ENCODE assay signal across 28 cellular contexts in genomic region chr3:52435246-52436101, GRCh38. TPM values are rescaled to one million over a fixed set of nuclear protein-coding genes. Genes with fewer than 3 reads are reported as not detected.
DNase-seq lines count a peak whose midpoint lies in the region; ATAC-seq and TF ChIP-seq lines count a peak whose summit lies in the region.
"Had no signal": no experiment of that assay in that cellular context is flagged by ENCODE, and none has a peak within 500 bp of the region (broad histone marks: within the 10 kb centered on the region; RNA-seq: fewer than 3 reads in every experiment).

No MANE protein-coding gene starts in this region.

- H3K9me3 ChIP-seq in left ventricle myocardium inferior (replicated peaks) (no peaks in the 10 kb centered on the region), right atrium auricular region (no peaks in the 10 kb centered on the region), OCI-LY7 (ENCODE audit: low read length) (no peaks in the 10 kb centered on the region), upper lobe of left lung (no peaks in the 10 kb centered on the region)
- H3K9me3 ChIP-seq: adrenal gland, esophagus muscularis mucosa, SJSA1, testis had no signal

- no TSS peak for BruUV-seq in OCI-LY7 (replicated peaks; lab: Mats Ljungman, UMichigan)

- no peaks in the 10 kb centered on the region for H4K20me1 ChIP-seq in OCI-LY7 (ENCODE audit: insufficient read depth, low read length)

- no peak for DNase-seq in left ventricle myocardium inferior
- DNase-seq in right atrium auricular region (ENCODE audit: low spot score): no peak
- peak; percentile 57 for DNase-seq in OCI-LY7 (ENCODE audit: low spot score)
- peak; percentile 71 for DNase-seq in mesenteric fat pad (ENCODE audit: low spot score)
- DNase-seq in upper lobe of left lung: peak in 1 of 2 donors; percentile 67
- DNase-seq in MV-4-11 (lab: John Stamatoyannopoulos, UW): no peak
- DNase-seq in NCI-H2107 treated with DMSO at 0.1 percent for 48 hours (lab: John Stamatoyannopoulos, UW; ENCODE audit: unreplicated experiment): no peak
- DNase-seq: activated CD4-positive, alpha-beta T cell treated with anti-CD3 and anti-CD28 coated beads for 4 hours; activated CD8-positive, alpha-beta memory T cell treated with anti-CD3 and anti-CD28 coated beads for 24 hours; activated naive CD4-positive, alpha-beta T cell treated with Interleukin-2 at 50 U/mL for 16 hours; activated T-cell treated with anti-CD3 and anti-CD28 coated beads, Interleukin-2, amount 50 U/mL, for 24 hours; brain microvascular endothelial cell; CD8-positive, alpha-beta memory T cell; DMS153; NCI-H146; NCI-H2171; NCI-H524; stimulated activated CD4-positive, alpha-beta T cell treated with anti-CD3 and anti-CD28 coated beads, Interleukin-4, amount 100 ng/mL, for 1 hour; stimulated activated naive B cell treated with anti-CD40 and anti-IgM and Interleukin-4, amounts not matched to agents 10 μg/mL and 1 μg/mL and 100 μg/mL, for 72 hours; testis had no signal

- CTCF ChIA-PET in OCI-LY7 (lab: Charles Lee; ENCODE audit: unreplicated experiment): no interaction called here

- no peak overlapping the region for H3K4me3 ChIP-seq in left ventricle myocardium inferior
- H3K4me3 ChIP-seq in right atrium auricular region: no peak overlapping the region
- H3K4me3 ChIP-seq in OCI-LY7 (ENCODE audit: low read depth, low read length, poor library complexity, severe bottlenecking): no peak overlapping the region
- no peak overlapping the region for H3K4me3 ChIP-seq in upper lobe of left lung
- H3K4me3 ChIP-seq: adrenal gland, esophagus muscularis mucosa, SJSA1, testis had no signal

- H3K79me2 ChIP-seq in OCI-LY7 (ENCODE audit: insufficient read depth, low read depth, low read length): no peaks in the 10 kb centered on the region

- peak overlapping the region; percentile 34; the same call in 1 of the 2 replicates for H2AFZ ChIP-seq in OCI-LY7 (ENCODE audit: low read length)

- no peak for TF ChIP-seq POLR2A in upper lobe of left lung (IDR thresholded peaks at IDR 0.05)

- H3K27me3 ChIP-seq in left ventricle myocardium inferior (ENCODE audit: low read depth) (no peaks in the 10 kb centered on the region), right atrium auricular region (no peaks in the 10 kb centered on the region), upper lobe of left lung (no peaks in the 10 kb centered on the region)
- H3K27me3 ChIP-seq: adrenal gland, brain microvascular endothelial cell, esophagus muscularis mucosa, SJSA1, testis had no signal

- intact Hi-C loops in left ventricle myocardium inferior (cut with micrococcal nuclease): no loop called here
- intact Hi-C loops in OCI-LY7 (cut with micrococcal nuclease; ENCODE audit: unreplicated experiment): no loop called here

- 88 to 89% methylated on average over 23 to 31 of the region's 32 CpGs for WGBS in upper lobe of left lung, 2 donors

- TF ChIP-seq CTCF in left ventricle myocardium inferior (IDR thresholded peaks at IDR 0.05; ENCODE audit: borderline replicate concordance): no peak
- TF ChIP-seq CTCF in right atrium auricular region (IDR thresholded peaks at IDR 0.05): no peak
- no peak for TF ChIP-seq CTCF in OCI-LY7 (conservative IDR thresholded peaks at IDR 0.05; ENCODE audit: low read length)
- no peak for TF ChIP-seq CTCF in upper lobe of left lung (IDR thresholded peaks at IDR 0.05)

- H3K27ac ChIP-seq in left ventricle myocardium inferior (replicated peaks): peak overlapping the region; percentile 79
- no peak overlapping the region for H3K27ac ChIP-seq in right atrium auricular region
- no peak overlapping the region for H3K27ac ChIP-seq in OCI-LY7 (ENCODE audit: low read depth, low read length, poor library complexity, severe bottlenecking)
- peak overlapping the region; percentile 53 to 79 (median 73) for H3K27ac ChIP-seq in upper lobe of left lung
- H3K27ac ChIP-seq: brain microvascular endothelial cell, SJSA1, testis had no signal

- peak in 1 of 4 donors; percentile 35 for TF ChIP-seq EP300 in upper lobe of left lung (IDR thresholded peaks at IDR 0.05)

- ATAC-seq in upper lobe of left lung (ENCODE audit: low FRiP score in 2 of 2) (no peak), GM18498 (IDR thresholded peaks at IDR 0.05; ENCODE audit: unreplicated experiment) (no peak)
- ATAC-seq: Panc1; stimulated activated naive B cell treated with anti-CD40 and anti-IgM and Interleukin-4, amounts not matched to agents 10 μg/mL and 1 μg/mL and 100 μg/mL, for 72 hours had no signal

- no peaks in the 10 kb centered on the region for H3K9me2 ChIP-seq in OCI-LY7 (ENCODE audit: insufficient read depth, low read length)

- H3K4me1 ChIP-seq in left ventricle myocardium inferior (peaks cover 83% of the 10 kb centered on the region), right atrium auricular region (peaks cover 0 to 59% of the 10 kb centered on the region in 2 donors), OCI-LY7 (ENCODE audit: insufficient read depth, low read length, poor library complexity, severe bottlenecking) (peaks cover 8% of the 10 kb centered on the region), upper lobe of left lung (peaks cover 49 to 77% (median 66%) of the 10 kb centered on the region in 4 donors)
- H3K4me1 ChIP-seq: SJSA1 had no signal

- H3K36me3 ChIP-seq in left ventricle myocardium inferior (peaks cover 5% of the 10 kb centered on the region), right atrium auricular region (no peaks in the 10 kb centered on the region), OCI-LY7 (ENCODE audit: insufficient read depth, low read length) (no peaks in the 10 kb centered on the region), upper lobe of left lung (peaks cover 0 to 4% (median 0%) of the 10 kb centered on the region in 4 donors)
- H3K36me3 ChIP-seq: adrenal gland, brain microvascular endothelial cell, SJSA1 had no signal

- H3K4me2 ChIP-seq in OCI-LY7 (ENCODE audit: low read length): peak overlapping the region; percentile 11; the same call in 1 of the 2 replicates

- POLR2A ChIA-PET in OCI-LY7 (lab: Charles Lee): no interaction called here

RNA-seq across cellular contexts. Expression of gene SEMA3G, which starts 9.4 kb away (rescaled TPM):
- total RNA-seq in left ventricle myocardium inferior (9.2 TPM), right atrium auricular region (10 to 100 TPM; 11.8 to 12.6 TPM), OCI-LY7 (2022) (0.15 TPM in 1 of 2 replicates, not detected in the other), mesenteric fat pad (144 TPM), upper lobe of left lung (10 to 100 TPM in 5 of 6 donors, 1 to 10 TPM in 1; 5.1 to 69.0 (median 20.7) TPM)
- not detected in 2 replicates for total RNA-seq in OCI-LY7 (2014; rRNA removed; shearing (Covaris generic))
- total RNA-seq: T-helper 1 cell treated with Interleukin-12 subunit alpha and Interleukin-12 subunit beta and Interleukin-4 antibody, amounts not matched to agents 30 ng/mL and 1 ng/mL, for 36 hours had no signal

RNA-seq across cellular contexts. Expression of gene TNNC1, which starts 18.4 kb away (rescaled TPM):
- total RNA-seq in left ventricle myocardium inferior: 8,962 TPM
- total RNA-seq in right atrium auricular region: 1,000 to 10,000 TPM; 4,697 to 8,249 TPM
- total RNA-seq in OCI-LY7 (2014; rRNA removed; shearing (Covaris generic)): 0.57 and 0.90 TPM in 2 replicates
- 3.2 and 5.0 TPM in 2 replicates for total RNA-seq in OCI-LY7 (2022)
- not detected for total RNA-seq in mesenteric fat pad
- 100 to 1,000 TPM in 4 of 6 donors, 10 to 100 TPM in 2; 28.3 to 196 (median 122) TPM for total RNA-seq in upper lobe of left lung
- total RNA-seq: lung microvascular endothelial cell, M059J had no signal

RNA-seq across cellular contexts. Expression of gene NISCH, which starts 19.9 kb away (rescaled TPM):
- total RNA-seq in left ventricle myocardium inferior (44.3 TPM), right atrium auricular region (10 to 100 TPM; 29.2 to 49.6 TPM), OCI-LY7 (2022) (73.3 and 78.5 TPM in 2 replicates), mesenteric fat pad (71.6 TPM), upper lobe of left lung (100 to 1,000 TPM in 2 of 6 donors, 10 to 100 TPM in 4; 60.7 to 288 (median 83.0) TPM)
- 53.8 and 60.5 TPM in 2 replicates for total RNA-seq in OCI-LY7 (2014; rRNA removed; shearing (Covaris generic))

RNA-seq across cellular contexts. Expression of gene PHF7, which starts 25.0 kb away (rescaled TPM):
- 16.8 TPM for total RNA-seq in left ventricle myocardium inferior
- 10 to 100 TPM; 10.1 to 17.6 TPM for total RNA-seq in right atrium auricular region
- 32.9 and 33.3 TPM in 2 replicates for total RNA-seq in OCI-LY7 (2014; rRNA removed; shearing (Covaris generic))
- 44.5 and 61.4 TPM in 2 replicates for total RNA-seq in OCI-LY7 (2022)
- total RNA-seq in mesenteric fat pad: 10.1 TPM
- 10 to 100 TPM in 3 of 6 donors, 1 to 10 TPM in 3; 5.6 to 14.8 (median 10.0) TPM for total RNA-seq in upper lobe of left lung

RNA-seq across cellular contexts. Expression of gene BAP1, which starts 25.7 kb away (rescaled TPM):
- total RNA-seq in left ventricle myocardium inferior (54.2 TPM), right atrium auricular region (10 to 100 TPM; 38.8 to 53.9 TPM), OCI-LY7 (2022) (102 and 105 TPM in 2 replicates), mesenteric fat pad (66.6 TPM), upper lobe of left lung (10 to 100 TPM; 58.0 to 90.1 (median 75.1) TPM)
- 88.3 and 102 TPM in 2 replicates for total RNA-seq in OCI-LY7 (2014; rRNA removed; shearing (Covaris generic))

Comparison
In these comparisons a context has a peak if more than half of its experiments do, and no peak if none do; other contexts are left out.
1. H3K27ac ChIP-seq: peak in left ventricle myocardium inferior (single experiment) and upper lobe of left lung (4 of 4); none in right atrium auricular region (0 of 2) and OCI-LY7 (single experiment).
2. DNase-seq: peak in OCI-LY7 (single experiment) and mesenteric fat pad (single experiment); none in left ventricle myocardium inferior (single experiment), right atrium auricular region (single experiment), MV-4-11 (single experiment) and NCI-H2107 treated with DMSO at 0.1 percent for 48 hours (single experiment).
3. RNA of gene TNNC1, which starts 18.4 kb away (total RNA-seq): 8,962 TPM in left ventricle myocardium inferior (single experiment) and 4,697 to 8,249 TPM in right atrium auricular region; 28.3 to 196 TPM in upper lobe of left lung, 0.57 to 5.0 TPM in OCI-LY7 and not detected in mesenteric fat pad (single experiment); every median in the first group is over 10 times any median in the second.